Comparison of ENCODE assay signal across 2 cellular contexts in genomic region chr19:1373042-1373533, GRCh38.
A peak's percentile ranks its signal among the peaks of the same experiment; 100 is the strongest.
TF ChIP-seq lines count a peak whose summit lies in the region.

No MANE protein-coding gene starts in this region.

TF ChIP-seq in IMR-90, 13 proteins besides CTCF, POLR2A, EP300 and RAD21 (continued from another document):
- TF ChIP-seq, protein P1, sequence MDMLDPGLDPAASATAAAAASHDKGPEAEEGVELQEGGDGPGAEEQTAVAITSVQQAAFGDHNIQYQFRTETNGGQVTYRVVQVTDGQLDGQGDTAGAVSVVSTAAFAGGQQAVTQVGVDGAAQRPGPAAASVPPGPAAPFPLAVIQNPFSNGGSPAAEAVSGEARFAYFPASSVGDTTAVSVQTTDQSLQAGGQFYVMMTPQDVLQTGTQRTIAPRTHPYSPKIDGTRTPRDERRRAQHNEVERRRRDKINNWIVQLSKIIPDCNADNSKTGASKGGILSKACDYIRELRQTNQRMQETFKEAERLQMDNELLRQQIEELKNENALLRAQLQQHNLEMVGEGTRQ (IDR thresholded peaks at IDR 0.05; ENCODE audit: low read depth, low read length): no peak
- TF ChIP-seq MAFK (IDR thresholded peaks at IDR 0.05; ENCODE audit: low read depth, low read length) (no peak), NFE2L2 (IDR thresholded peaks at IDR 0.05; ENCODE audit: low read depth, low read length) (no peak), RCOR1 (IDR thresholded peaks at IDR 0.05; ENCODE audit: insufficient replicate concordance, low read length) (no peak), BHLHE40 (IDR thresholded peaks at IDR 0.05; ENCODE audit: low read depth, low read length) (peak; percentile 43; the same call in 1 of the 2 replicates), RFX5 (IDR thresholded peaks at IDR 0.05; ENCODE audit: low read depth, low read length) (no peak), MXI1 (IDR thresholded peaks at IDR 0.05; ENCODE audit: borderline replicate concordance, low read depth, low read length) (no peak)
- TF ChIP-seq, protein P2, sequence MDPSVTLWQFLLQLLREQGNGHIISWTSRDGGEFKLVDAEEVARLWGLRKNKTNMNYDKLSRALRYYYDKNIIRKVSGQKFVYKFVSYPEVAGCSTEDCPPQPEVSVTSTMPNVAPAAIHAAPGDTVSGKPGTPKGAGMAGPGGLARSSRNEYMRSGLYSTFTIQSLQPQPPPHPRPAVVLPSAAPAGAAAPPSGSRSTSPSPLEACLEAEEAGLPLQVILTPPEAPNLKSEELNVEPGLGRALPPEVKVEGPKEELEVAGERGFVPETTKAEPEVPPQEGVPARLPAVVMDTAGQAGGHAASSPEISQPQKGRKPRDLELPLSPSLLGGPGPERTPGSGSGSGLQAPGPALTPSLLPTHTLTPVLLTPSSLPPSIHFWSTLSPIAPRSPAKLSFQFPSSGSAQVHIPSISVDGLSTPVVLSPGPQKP (IDR thresholded peaks at IDR 0.05; ENCODE audit: borderline replicate concordance, low read depth, low read length): no peak

TF ChIP-seq in liver, 16 proteins besides CTCF, POLR2A, EP300 and RAD21:
- TF ChIP-seq ZBTB33 (IDR thresholded peaks at IDR 0.05) (no peak), GABPA (IDR thresholded peaks at IDR 0.05 in 1 of 2, conservative IDR thresholded peaks at IDR 0.05 in 1 of 2) (no peak), HNF4A (conservative IDR thresholded peaks at IDR 0.05) (no peak), SP1 (IDR thresholded peaks at IDR 0.05) (no peak), TAF1 (conservative IDR thresholded peaks at IDR 0.05) (no peak), NR2F2 (IDR thresholded peaks at IDR 0.05) (no peak), JUND (IDR thresholded peaks at IDR 0.05) (no peak), YY1 (IDR thresholded peaks at IDR 0.05) (no peak), EGR1 (IDR thresholded peaks at IDR 0.05; ENCODE audit: low read depth in 2 of 2) (no peak)
- TF ChIP-seq, protein P3, sequence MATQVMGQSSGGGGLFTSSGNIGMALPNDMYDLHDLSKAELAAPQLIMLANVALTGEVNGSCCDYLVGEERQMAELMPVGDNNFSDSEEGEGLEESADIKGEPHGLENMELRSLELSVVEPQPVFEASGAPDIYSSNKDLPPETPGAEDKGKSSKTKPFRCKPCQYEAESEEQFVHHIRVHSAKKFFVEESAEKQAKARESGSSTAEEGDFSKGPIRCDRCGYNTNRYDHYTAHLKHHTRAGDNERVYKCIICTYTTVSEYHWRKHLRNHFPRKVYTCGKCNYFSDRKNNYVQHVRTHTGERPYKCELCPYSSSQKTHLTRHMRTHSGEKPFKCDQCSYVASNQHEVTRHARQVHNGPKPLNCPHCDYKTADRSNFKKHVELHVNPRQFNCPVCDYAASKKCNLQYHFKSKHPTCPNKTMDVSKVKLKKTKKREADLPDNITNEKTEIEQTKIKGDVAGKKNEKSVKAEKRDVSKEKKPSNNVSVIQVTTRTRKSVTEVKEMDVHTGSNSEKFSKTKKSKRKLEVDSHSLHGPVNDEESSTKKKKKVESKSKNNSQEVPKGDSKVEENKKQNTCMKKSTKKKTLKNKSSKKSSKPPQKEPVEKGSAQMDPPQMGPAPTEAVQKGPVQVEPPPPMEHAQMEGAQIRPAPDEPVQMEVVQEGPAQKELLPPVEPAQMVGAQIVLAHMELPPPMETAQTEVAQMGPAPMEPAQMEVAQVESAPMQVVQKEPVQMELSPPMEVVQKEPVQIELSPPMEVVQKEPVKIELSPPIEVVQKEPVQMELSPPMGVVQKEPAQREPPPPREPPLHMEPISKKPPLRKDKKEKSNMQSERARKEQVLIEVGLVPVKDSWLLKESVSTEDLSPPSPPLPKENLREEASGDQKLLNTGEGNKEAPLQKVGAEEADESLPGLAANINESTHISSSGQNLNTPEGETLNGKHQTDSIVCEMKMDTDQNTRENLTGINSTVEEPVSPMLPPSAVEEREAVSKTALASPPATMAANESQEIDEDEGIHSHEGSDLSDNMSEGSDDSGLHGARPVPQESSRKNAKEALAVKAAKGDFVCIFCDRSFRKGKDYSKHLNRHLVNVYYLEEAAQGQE (IDR thresholded peaks at IDR 0.05): no peak
